14 cellular contexts compared by ENCODE assay signal in genomic region chr5:377326-377981, GRCh38. TPM values are rescaled to one million over a fixed set of nuclear protein-coding genes. Genes with fewer than 3 reads are reported as not detected.
DNase-seq lines count a peak whose midpoint lies in the region; ATAC-seq and TF ChIP-seq lines count a peak whose summit lies in the region.
"Had no signal": no experiment of that assay in that cellular context is flagged by ENCODE, and none has a peak within 500 bp of the region (broad histone marks: within the 10 kb centered on the region; RNA-seq: fewer than 3 reads in every experiment).

No MANE protein-coding gene starts in this region.

- no peak overlapping the region for H3K4me3 Mint-ChIP-seq in activated CD8-positive, alpha-beta T cell treated with anti-CD3 and anti-CD28 coated beads, Interleukin-2, amount 10 ng/mL, durations not matched to agents 7 days and 5 days
- H3K4me3 Mint-ChIP-seq: neural crest cell had no signal

- peak overlapping the region; percentile 97 for H3K27ac Mint-ChIP-seq in activated CD8-positive, alpha-beta T cell treated with anti-CD3 and anti-CD28 coated beads, Interleukin-2, amount 10 ng/mL, durations not matched to agents 7 days and 5 days

- peaks cover 32% of the 10 kb centered on the region for H3K79me2 ChIP-seq in fibroblast of lung (ENCODE audit: control insufficient read depth, insufficient read depth, low read length)

- no peaks in the 10 kb centered on the region for H4K20me1 ChIP-seq in fibroblast of lung (ENCODE audit: control insufficient read depth, extremely low read depth, insufficient read depth, low read length)

- no peak overlapping the region for H2AFZ ChIP-seq in fibroblast of lung (ENCODE audit: low read length)

- CTCF ChIA-PET in activated CD8-positive, alpha-beta T cell treated with anti-CD3 and anti-CD28 coated beads, Interleukin-2, amount 10 ng/mL, durations not matched to agents 7 days and 5 days (lab: Charles Lee): interaction anchor here (0.8 to 3.1 kb wide), 4 partner anchors 9 to 61 kb away, joined by 3 to 8 read pairs (median 8); no protein-coding TSS in a partner anchor

- H3K27ac ChIP-seq in fibroblast of lung (ENCODE audit: insufficient read depth, low read length) (peak overlapping the region; percentile 88), suprapubic skin (no peak overlapping the region)
- H3K27ac ChIP-seq: cardiac muscle cell had no signal

- H3K9ac ChIP-seq in fibroblast of lung (ENCODE audit: insufficient read depth, low read length): no peak overlapping the region
- H3K9ac ChIP-seq: SK-N-SH had no signal

- H3K4me2 ChIP-seq in fibroblast of lung (ENCODE audit: extremely low read depth, insufficient read depth, low read length): no peak overlapping the region
- H3K4me2 ChIP-seq: SK-N-SH had no signal

- no peak for ATAC-seq in activated CD8-positive, alpha-beta T cell treated with anti-CD3 and anti-CD28 coated beads, Interleukin-2, amount 10 ng/mL, durations not matched to agents 7 days and 5 days
- ATAC-seq in GM21381 (IDR thresholded peaks at IDR 0.05; ENCODE audit: unreplicated experiment): no peak

- TF ChIP-seq POLR2A in suprapubic skin (IDR thresholded peaks at IDR 0.05): no peak

- H3K27me3 ChIP-seq in fibroblast of lung (ENCODE audit: control insufficient read depth, insufficient read depth, low read length): no peaks in the 10 kb centered on the region
- H3K27me3 ChIP-seq in suprapubic skin: peaks cover 27% of the 10 kb centered on the region

- peaks cover 21% of the 10 kb centered on the region for H3K36me3 ChIP-seq in fibroblast of lung (ENCODE audit: control insufficient read depth, insufficient read depth, low read length)
- H3K36me3 ChIP-seq in suprapubic skin: no peaks in the 10 kb centered on the region
- H3K36me3 ChIP-seq: cardiac muscle cell had no signal

- TF ChIP-seq CTCF in fibroblast of lung (conservative IDR thresholded peaks at IDR 0.05 in 1 of 2, IDR thresholded peaks at IDR 0.05 in 1 of 2; ENCODE audit: low read depth in 1 of 2, low read length in 2 of 2) (no peak), suprapubic skin (IDR thresholded peaks at IDR 0.05) (no peak)

- no peak overlapping the region for H3K4me3 ChIP-seq in fibroblast of lung (replicated peaks in 1 of 4; ENCODE audit: control extremely low read depth in 1 of 4, insufficient read depth in 1 of 4, low read depth in 3 of 4, low read length in 4 of 4)
- H3K4me3 ChIP-seq in suprapubic skin: no peak overlapping the region
- H3K4me3 ChIP-seq: cardiac muscle cell had no signal

- H3K4me1 ChIP-seq in fibroblast of lung (ENCODE audit: control insufficient read depth, extremely low read depth, insufficient read depth, low read length): peaks cover 33% of the 10 kb centered on the region
- H3K4me1 ChIP-seq in suprapubic skin: peaks cover 13% of the 10 kb centered on the region

- H3K9me3 ChIP-seq in fibroblast of lung (ENCODE audit: control insufficient read depth, insufficient read depth, low read depth, low read length) (no peaks in the 10 kb centered on the region), suprapubic skin (no peaks in the 10 kb centered on the region)
- H3K9me3 ChIP-seq: SK-N-SH had no signal

- POLR2A ChIA-PET in activated CD8-positive, alpha-beta T cell treated with anti-CD3 and anti-CD28 coated beads, Interleukin-2, amount 10 ng/mL, durations not matched to agents 7 days and 5 days (lab: Charles Lee): interaction anchor here (1.0 to 3.1 kb wide), 4 partner anchors 13 to 106 kb away, joined by 3 to 29 read pairs (median 5); partner anchors contain the start of gene PDCD6

- no peaks in the 10 kb centered on the region for H3K27me3 Mint-ChIP-seq in activated CD8-positive, alpha-beta T cell treated with anti-CD3 and anti-CD28 coated beads, Interleukin-2, amount 10 ng/mL, durations not matched to agents 7 days and 5 days (ENCODE audit: low read depth)

- DNase-seq in activated effector memory CD4-positive, alpha-beta T cell treated with anti-CD3 and anti-CD28 coated beads, Interleukin-2, amount 50 U/mL, for 16 hours: peak; percentile 55
- DNase-seq in activated effector memory CD4-positive, alpha-beta T cell treated with Interleukin-2 at 50 U/mL for 16 hours: no peak
- peak; percentile 20 for DNase-seq in activated CD8-positive, alpha-beta T cell treated with anti-CD3 and anti-CD28 coated beads, Interleukin-2, amount 10 ng/mL, durations not matched to agents 7 days and 5 days
- no peak for DNase-seq in fibroblast of lung (ENCODE audit: low read depth in 2 of 2)
- DNase-seq in suprapubic skin (ENCODE audit: low spot score in 2 of 2): peak; percentile 50 to 70
- no peak for DNase-seq in HCEC 1CT
- DNase-seq in DMS79 treated with DMSO at 0.1 percent for 48 hours (lab: John Stamatoyannopoulos, UW): no peak
- DNase-seq: EL; NCI-H1417 treated with DMSO at 0.1 percent for 48 hours; stimulated activated naive CD4-positive, alpha-beta T cell treated with Interleukin-2 at 50 U/mL for 16 hours had no signal

- H3K9me3 Mint-ChIP-seq in activated CD8-positive, alpha-beta T cell treated with anti-CD3 and anti-CD28 coated beads, Interleukin-2, amount 10 ng/mL, durations not matched to agents 7 days and 5 days (ENCODE audit: insufficient read depth): peaks cover 12% of the 10 kb centered on the region

- TF ChIP-seq EP300 in suprapubic skin (IDR thresholded peaks at IDR 0.05): no peak

- peaks cover 85% of the 10 kb centered on the region for H3K4me1 Mint-ChIP-seq in activated CD8-positive, alpha-beta T cell treated with anti-CD3 and anti-CD28 coated beads, Interleukin-2, amount 10 ng/mL, durations not matched to agents 7 days and 5 days (ENCODE audit: low read depth)
- H3K4me1 Mint-ChIP-seq: neural crest cell had no signal

- WGBS in suprapubic skin: 94% methylated on average over 7 of the region's 10 CpGs

- peaks cover 61% of the 10 kb centered on the region for H3K36me3 Mint-ChIP-seq in activated CD8-positive, alpha-beta T cell treated with anti-CD3 and anti-CD28 coated beads, Interleukin-2, amount 10 ng/mL, durations not matched to agents 7 days and 5 days (ENCODE audit: low read depth)

RNA-seq across cellular contexts. Expression of gene AHRR, which starts 55.9 kb away (rescaled TPM):
- 10 to 100 TPM; 56.1 to 57.2 TPM for total RNA-seq in activated CD8-positive, alpha-beta T cell treated with anti-CD3 and anti-CD28 coated beads, Interleukin-2, amount 10 ng/mL, durations not matched to agents 7 days and 5 days
- 6.2 and 26.4 TPM in 2 replicates for total RNA-seq in fibroblast of lung
- 11.3 and 16.0 TPM in 2 replicates for polyA plus RNA-seq in fibroblast of lung
- polyA plus RNA-seq in fibroblast of lung (2012): 12.8 and 18.3 TPM in 2 replicates
- polyA minus RNA-seq in fibroblast of lung (ENCODE audit: low replicate concordance): 18.5 and 28.2 TPM in 2 replicates
- total RNA-seq in suprapubic skin: 10 to 100 TPM in 1 of 4 donors, 1 to 10 TPM in 3; 3.0 to 10.7 (median 4.2) TPM

Comparison
In these comparisons a context has a peak if more than half of its experiments do, and no peak if none do; other contexts are left out.
1. DNase-seq: peak in activated effector memory CD4-positive, alpha-beta T cell treated with anti-CD3 and anti-CD28 coated beads, Interleukin-2, amount 50 U/mL, for 16 hours (single experiment), activated CD8-positive, alpha-beta T cell treated with anti-CD3 and anti-CD28 coated beads, Interleukin-2, amount 10 ng/mL, durations not matched to agents 7 days and 5 days (single experiment) and suprapubic skin (2 of 2); none in activated effector memory CD4-positive, alpha-beta T cell treated with Interleukin-2 at 50 U/mL for 16 hours (single experiment), fibroblast of lung (0 of 2), HCEC 1CT (single experiment) and DMS79 treated with DMSO at 0.1 percent for 48 hours (single experiment).